Comparison of ENCODE assay signal across 8 cellular contexts in genomic region chr12:104285740-104286537, GRCh38. TPM values are rescaled to one million over a fixed set of nuclear protein-coding genes. Genes with fewer than 3 reads are reported as not detected.
DNase-seq lines count a peak whose midpoint lies in the region; ATAC-seq and TF ChIP-seq lines count a peak whose summit lies in the region.

No MANE protein-coding gene starts in this region.

- peak overlapping the region; percentile 82 for H3K4me2 ChIP-seq in PC-3 (ENCODE audit: low read length)

- peak overlapping the region; percentile 93 for H3K9ac ChIP-seq in PC-3 (ENCODE audit: low read length)

- H3K27me3 ChIP-seq in PC-3 (ENCODE audit: low read length) = no peaks in the 10 kb centered on the region
- no peaks in the 10 kb centered on the region for H3K27me3 ChIP-seq in ectodermal cell (ENCODE audit: control insufficient read depth, insufficient read depth, low read length, poor library complexity, severe bottlenecking)
- H3K27me3 ChIP-seq in neuron (ENCODE audit: insufficient read depth, low read length) = no peaks in the 10 kb centered on the region

- peaks cover 19% of the 10 kb centered on the region for H3F3A ChIP-seq in PC-3 (ENCODE audit: low read length, unreplicated experiment)

- H3K9me2 ChIP-seq in PC-3 (replicated peaks; ENCODE audit: low read length) = no peaks in the 10 kb centered on the region

- WGBS in ectodermal cell, 2 experiments = 80 to 85% methylated on average over 3 of the region's 3 CpGs

- H3K27ac ChIP-seq in PC-3 (ENCODE audit: low read length) (peak overlapping the region; percentile 98), ectodermal cell (ENCODE audit: insufficient read depth, low read depth, low read length, poor library complexity, severe bottlenecking) (peak overlapping the region; percentile 99)

- POLR2A ChIA-PET in PC-3 (lab: Charles Lee; ENCODE audit: unreplicated experiment) = interaction anchor here (0.5 to 2.3 kb wide), 7 partner anchors 9 to 330 kb away, joined by 4 to 51 read pairs (median 6); no protein-coding TSS in a partner anchor

- H3K4me1 ChIP-seq in PC-3 (ENCODE audit: insufficient read depth, low read length) (peaks cover 52% of the 10 kb centered on the region), ectodermal cell (ENCODE audit: control insufficient read depth, insufficient read depth, low read length) (peaks cover 11% of the 10 kb centered on the region), neuron (ENCODE audit: insufficient read depth, low read length) (peaks cover 15% of the 10 kb centered on the region)

- no peak for DNase-seq in activated CD4-positive, CD25-positive, alpha-beta regulatory T cell (lab: John Stamatoyannopoulos, UW)
- DNase-seq in PC-3 (peak; percentile 94), GF-D8 (lab: John Stamatoyannopoulos, UW) (no peak), NCI-H2081 treated with DMSO at 0.1 percent for 48 hours (lab: John Stamatoyannopoulos, UW) (no peak)

- peaks cover 49% of the 10 kb centered on the region for H3K79me2 ChIP-seq in PC-3 (ENCODE audit: low read length)

- H3K9me3 ChIP-seq in PC-3 (ENCODE audit: low read length) (no peaks in the 10 kb centered on the region), ectodermal cell (ENCODE audit: control insufficient read depth, low read length) (no peaks in the 10 kb centered on the region), neuron (ENCODE audit: low read length) (no peaks in the 10 kb centered on the region)

- peak overlapping the region; percentile 88 for H3K4me3 ChIP-seq in PC-3 (ENCODE audit: low read length)
- no peak overlapping the region for H3K4me3 ChIP-seq in ectodermal cell (ENCODE audit: insufficient read depth, low read depth, low read length)
- H3K4me3 ChIP-seq in neuron (ENCODE audit: low read length) = peak overlapping the region; percentile 61

- H3K36me3 ChIP-seq in PC-3 (ENCODE audit: low read depth, low read length) = peaks cover 24% of the 10 kb centered on the region
- H3K36me3 ChIP-seq in ectodermal cell (ENCODE audit: control insufficient read depth, insufficient read depth, low read length) = no peaks in the 10 kb centered on the region
- H3K36me3 ChIP-seq in neuron (ENCODE audit: insufficient read depth, low read length) = peaks cover 3% of the 10 kb centered on the region

- intact Hi-C loops in PC-3 (cut with micrococcal nuclease) = loop anchor here (1.0 to 10.0 kb wide), 6 partner anchors 10 to 331 kb away; partner anchors contain the start of gene NFYB

- H2AFZ ChIP-seq in PC-3 (ENCODE audit: low read length) = 0 out of 2 replicates have a peak overlapping the region, but pooled peaks have one; percentile 7
- peak overlapping the region; percentile 57 for H2AFZ ChIP-seq in neuron (ENCODE audit: low read depth, low read length)

- ATAC-seq in activated CD4-positive, CD25-positive, alpha-beta regulatory T cell treated with anti-CD3 and anti-CD28 coated beads, Interleukin-2, amount 50 U/mL, for 24 hours = peak; percentile 27 to 34
- ATAC-seq in PC-3 (peak; percentile 51), HG03039 (IDR thresholded peaks at IDR 0.05; ENCODE audit: unreplicated experiment) (no peak)

- peaks cover 31% of the 10 kb centered on the region for H4K20me1 ChIP-seq in PC-3 (ENCODE audit: low read length)

- no peak for TF ChIP-seq CTCF in PC-3 (conservative IDR thresholded peaks at IDR 0.05; ENCODE audit: low read depth, low read length)

- TSS peak; percentile 41 for BruUV-seq in PC-3 (replicated peaks; lab: Mats Ljungman, UMichigan)

- CTCF ChIA-PET in PC-3 (lab: Charles Lee) = interaction anchor here (0.6 to 2.5 kb wide), 4 partner anchors 10 to 417 kb away, joined by 3 to 7 read pairs (median 3); no protein-coding TSS in a partner anchor

RNA-seq across cellular contexts. Expression of gene EID3, which starts 17.6 kb away (rescaled TPM):
- 9.8 and 12.0 TPM in 2 replicates for total RNA-seq in PC-3 (2014; rRNA removed)
- 0.65 TPM for polyA plus RNA-seq in ectodermal cell (2013, experiment 1 of 4)
- 0.91 TPM for polyA plus RNA-seq in ectodermal cell (2013, experiment 2 of 4)
- polyA plus RNA-seq in ectodermal cell (2013, experiment 3 of 4) = 0.32 TPM
- polyA plus RNA-seq in ectodermal cell (2013, experiment 4 of 4) = 0.32 TPM
